In genomic region chr16:85774136-85774535, GRCh38 we compare ENCODE assay signal across 25 cellular contexts.
"Had no signal": no experiment of that assay in that cellular context is flagged by ENCODE, and none has a peak within 500 bp of the region (broad histone marks: within the 10 kb centered on the region; RNA-seq: fewer than 3 reads in every experiment).

No MANE protein-coding gene starts in this region.

- H3K4me3 Mint-ChIP-seq: dendritic cell treated with granulocyte-macrophage colony-stimulating factor and Interleukin-4, amounts not matched to agents 40 ng/mL and 50 ng/mL, for 4 days; effector memory CD8-positive, alpha-beta T cell; endodermal cell had no signal

- H3K4me3 ChIP-seq: colonic mucosa, coronary artery, dorsolateral prefrontal cortex, esophagus muscularis mucosa, esophagus squamous epithelium, gastrocnemius medialis, gastroesophageal sphincter, heart left ventricle, heart right ventricle had no signal

- H3K4me1 ChIP-seq: colonic mucosa, esophagus muscularis mucosa, gastrocnemius medialis, gastroesophageal sphincter, heart left ventricle had no signal

- H3K4me1 Mint-ChIP-seq: endodermal cell had no signal

- DNase-seq: colonic mucosa; cortex of kidney; dermis blood vessel endothelial cell; dorsolateral prefrontal cortex; effector CD4-positive, alpha-beta T cell; effector CD8-positive, alpha-beta T cell; effector memory CD4-positive, alpha-beta T cell; effector memory CD8-positive, alpha-beta T cell; endodermal cell; erythroblast; esophagus squamous epithelium; foreskin fibroblast; foreskin keratinocyte; foreskin melanocyte; gastrocnemius medialis; glutamatergic neuron; head of caudate nucleus; heart left ventricle; heart right ventricle had no signal

- H3K27ac Mint-ChIP-seq: dendritic cell treated with granulocyte-macrophage colony-stimulating factor and Interleukin-4, amounts not matched to agents 40 ng/mL and 50 ng/mL, for 4 days; effector memory CD8-positive, alpha-beta T cell; endodermal cell had no signal

- H3K36me3 ChIP-seq: colonic mucosa had no signal

- H3K9me3 ChIP-seq: colonic mucosa, esophagus muscularis mucosa, esophagus squamous epithelium, gastrocnemius medialis, gastroesophageal sphincter, heart left ventricle, heart right ventricle had no signal

- H3K9me3 Mint-ChIP-seq: dendritic cell treated with granulocyte-macrophage colony-stimulating factor and Interleukin-4, amounts not matched to agents 40 ng/mL and 50 ng/mL, for 4 days; effector memory CD8-positive, alpha-beta T cell; endodermal cell had no signal

- H3K27me3 Mint-ChIP-seq: dendritic cell treated with granulocyte-macrophage colony-stimulating factor and Interleukin-4, amounts not matched to agents 40 ng/mL and 50 ng/mL, for 4 days; effector memory CD8-positive, alpha-beta T cell had no signal

- ATAC-seq: effector memory CD8-positive, alpha-beta T cell; esophagus mucosa; foreskin keratinocyte; gastrocnemius medialis; gastroesophageal sphincter; heart left ventricle; heart right ventricle had no signal

- H3K27me3 ChIP-seq: colonic mucosa, dorsolateral prefrontal cortex, esophagus muscularis mucosa, esophagus squamous epithelium, foreskin keratinocyte, gastrocnemius medialis, gastroesophageal sphincter, heart left ventricle, heart right ventricle had no signal

- H3K27ac ChIP-seq: colonic mucosa, coronary artery, dorsolateral prefrontal cortex, epithelial cell of prostate, esophagus muscularis mucosa, esophagus squamous epithelium, foreskin keratinocyte, gastrocnemius medialis, gastroesophageal sphincter, heart left ventricle, heart right ventricle had no signal
